Comparison of ENCODE assay signal across 1 cellular context in genomic region chr17:58294034-58294433, GRCh38.
TF ChIP-seq lines count a peak whose summit lies in the region.

No MANE protein-coding gene starts in this region.

TF ChIP-seq in HEK293, 187 proteins besides CTCF, POLR2A, EP300 and RAD21 (continued from another document):
- TF ChIP-seq HIC1 (tag by site-specific recombination; IDR thresholded peaks at IDR 0.05), result no peak
- TF ChIP-seq ZSCAN23 (tag by site-specific recombination; IDR thresholded peaks at IDR 0.05), result no peak
- no peak for TF ChIP-seq ZNF626 (tag by site-specific recombination; IDR thresholded peaks at IDR 0.05)
- peak; percentile 96 for TF ChIP-seq ZNF211 (tag by site-specific recombination; IDR thresholded peaks at IDR 0.05; ENCODE audit: low read depth)
